In genomic region chr3:159246385-159246784, GRCh38 we compare ENCODE assay signal across 23 cellular contexts.
A peak's percentile ranks its signal among the peaks of the same experiment; 100 is the strongest.
DNase-seq lines count a peak whose midpoint lies in the region; ATAC-seq and TF ChIP-seq lines count a peak whose summit lies in the region.
"Had no signal": no experiment of that assay in that cellular context is flagged by ENCODE, and none has a peak within 500 bp of the region (broad histone marks: within the 10 kb centered on the region; RNA-seq: fewer than 3 reads in every experiment).

No MANE protein-coding gene starts in this region.

- H3K27me3 ChIP-seq in PC-3 (ENCODE audit: low read length) (no peaks in the 10 kb centered on the region), heart right ventricle (no peaks in the 10 kb centered on the region)
- H3K27me3 ChIP-seq: BE2C, BLaER1 had no signal

- no peaks in the 10 kb centered on the region for H3K79me2 ChIP-seq in PC-3 (ENCODE audit: low read length)

- 76 to 82% methylated on average over 5 of the region's 5 CpGs for WGBS in heart right ventricle, 2 donors

- DNase-seq in HT-29 (ENCODE audit: low spot score) (peak; percentile 51), PC-3 (peak; percentile 37), epithelial cell of prostate (ENCODE audit: low read depth, low spot score) (no peak), heart right ventricle (no peak), mucosa of descending colon (no peak)
- DNase-seq in activated CD4-positive, alpha-beta T cell treated with anti-CD3 and anti-CD28 coated beads for 4 hours, result no peak
- DNase-seq: 8988T; ACHN; BE2C; C1 segment of cervical spinal cord; CD4-positive, alpha-beta memory T cell; CD4-positive, CD25-positive, alpha-beta regulatory T cell; CD8-positive, alpha-beta memory T cell; COR-L47; DMS 273 treated with DMSO at 0.1 percent for 48 hours; DMS153; DMS53; DMS79; DND-41; EL; GDM1 had no signal

- no peaks in the 10 kb centered on the region for H3K9me2 ChIP-seq in PC-3 (replicated peaks; ENCODE audit: low read length)

- TF ChIP-seq CTCF in PC-3 (conservative IDR thresholded peaks at IDR 0.05; ENCODE audit: low read depth, low read length) (no peak), heart right ventricle (IDR thresholded peaks at IDR 0.05) (no peak), mucosa of descending colon (IDR thresholded peaks at IDR 0.05) (no peak)

- H3K4me1 ChIP-seq in PC-3 (ENCODE audit: insufficient read depth, low read length) (peaks cover 10% of the 10 kb centered on the region; the same call in 1 of the 2 replicates), heart right ventricle (no peaks in the 10 kb centered on the region), mucosa of descending colon (ENCODE audit: low read depth) (no peaks in the 10 kb centered on the region)
- H3K4me1 ChIP-seq: BE2C, BLaER1 had no signal

- H2AFZ ChIP-seq in PC-3 (ENCODE audit: low read length), result no peak overlapping the region

- H3K9me3 ChIP-seq in PC-3 (ENCODE audit: low read length) (no peaks in the 10 kb centered on the region), heart right ventricle (peaks cover 0 to 3% (median 0%) of the 10 kb centered on the region in 11 donors), mucosa of descending colon (no peaks in the 10 kb centered on the region)
- H3K9me3 ChIP-seq: BE2C, BLaER1 had no signal

- POLR2A ChIA-PET in PC-3 (lab: Charles Lee; ENCODE audit: unreplicated experiment), result interaction anchor here (0.5 kb wide), 2 partner anchors 39 to 82 kb away, joined by 3 to 8 read pairs; no protein-coding TSS in a partner anchor

- H3K4me3 ChIP-seq in PC-3 (ENCODE audit: low read length) (no peak overlapping the region), heart right ventricle (no peak overlapping the region), mucosa of descending colon (no peak overlapping the region)
- H3K4me3 ChIP-seq: BLaER1, GM12878 had no signal

- intact Hi-C loops in PC-3 (cut with micrococcal nuclease) (no loop called here), heart right ventricle (cut with DNase I) (loop anchor here in 1 of 10 donors (2.0 kb wide), 1 partner anchor 116 kb away; no protein-coding TSS in a partner anchor), mucosa of descending colon (cut with DNase I, micrococcal nuclease) (no loop called here)

- H4K20me1 ChIP-seq in PC-3 (ENCODE audit: low read length), result no peaks in the 10 kb centered on the region
- H4K20me1 ChIP-seq: BLaER1 had no signal

- no peak overlapping the region for H3K27ac ChIP-seq in PC-3 (ENCODE audit: low read length)
- peak overlapping the region; percentile 10 for H3K27ac ChIP-seq in epithelial cell of prostate
- H3K27ac ChIP-seq in heart right ventricle, result no peak overlapping the region
- H3K27ac ChIP-seq: BLaER1 had no signal

- H3K9ac ChIP-seq in PC-3 (ENCODE audit: low read length), result no peak overlapping the region
- H3K9ac ChIP-seq: BLaER1 had no signal

- H3F3A ChIP-seq in PC-3 (ENCODE audit: low read length, unreplicated experiment), result no peaks in the 10 kb centered on the region

- TSS peak; percentile 22 for BruUV-seq in PC-3 (replicated peaks; lab: Mats Ljungman, UMichigan)

- ATAC-seq in PC-3 (no peak), heart right ventricle (no peak), mucosa of descending colon (no peak)
- ATAC-seq: GM12878 had no signal

- CTCF ChIA-PET in PC-3 (lab: Charles Lee), result no interaction called here

- H3K4me2 ChIP-seq in PC-3 (ENCODE audit: low read length), result no peak overlapping the region
- H3K4me2 ChIP-seq: BLaER1 had no signal

- H3K36me3 ChIP-seq in PC-3 (ENCODE audit: low read depth, low read length) (no peaks in the 10 kb centered on the region), heart right ventricle (no peaks in the 10 kb centered on the region), mucosa of descending colon (ENCODE audit: low read depth) (no peaks in the 10 kb centered on the region)
- H3K36me3 ChIP-seq: BE2C, BLaER1 had no signal

Comparison
In these comparisons a context has a peak if more than half of its experiments do, and no peak if none do; other contexts are left out.
1. DNase-seq: peak in HT-29 (single experiment) and PC-3 (single experiment); none in epithelial cell of prostate (single experiment), activated CD4-positive, alpha-beta T cell treated with anti-CD3 and anti-CD28 coated beads for 4 hours (0 of 2), heart right ventricle (0 of 2) and mucosa of descending colon (0 of 3).